Comparison of ENCODE assay signal across 8 cellular contexts in the genomic region with DNA sequence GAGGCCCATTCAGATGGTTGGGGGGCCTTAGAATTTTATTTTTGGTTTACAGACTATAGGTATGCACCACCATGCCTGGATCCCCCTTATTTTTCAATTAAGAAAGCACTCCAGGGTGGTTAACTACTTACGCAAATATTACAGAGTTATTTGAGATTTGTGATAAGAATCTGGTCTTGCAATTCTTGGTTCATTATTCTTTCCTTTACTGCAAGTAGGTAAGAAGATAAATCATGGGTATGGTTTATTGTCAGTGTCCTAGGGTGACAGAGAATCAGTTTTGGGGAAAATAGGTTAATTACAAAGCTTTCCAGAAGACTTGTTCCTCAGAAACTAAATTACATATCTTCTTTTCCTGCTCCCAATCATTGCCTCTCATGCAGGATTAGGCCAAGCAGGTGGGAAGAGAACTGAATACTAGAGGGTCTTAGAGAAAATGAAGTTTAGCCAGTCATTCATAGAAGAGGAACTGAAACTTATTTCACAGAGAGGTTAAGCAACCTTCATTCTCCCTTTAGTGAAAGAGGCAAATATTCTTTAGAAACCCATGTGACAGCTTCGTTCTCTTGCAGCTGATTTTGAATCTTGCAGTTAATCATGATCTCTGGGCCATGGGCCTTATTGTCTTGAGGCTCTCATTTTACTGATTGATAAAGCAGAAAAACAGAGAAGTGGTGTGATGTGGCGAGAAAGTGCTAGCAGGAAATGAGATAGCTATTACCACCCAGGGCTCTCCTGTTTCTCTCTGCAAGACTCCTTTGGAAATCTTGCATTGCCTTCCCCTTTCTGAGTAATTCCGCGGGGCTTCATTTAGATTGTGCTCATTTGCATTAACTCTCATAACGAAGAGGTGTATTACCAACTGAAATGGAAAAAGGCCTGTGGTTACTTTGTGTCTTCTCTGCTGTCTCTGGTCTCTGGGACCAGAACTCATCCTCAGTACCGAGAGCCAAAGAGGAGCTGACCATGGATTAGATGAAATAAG. TPM values are rescaled to one million over a fixed set of nuclear protein-coding genes. Genes with fewer than 3 reads are reported as not detected.
DNase-seq lines count a peak whose midpoint lies in the region; ATAC-seq and TF ChIP-seq lines count a peak whose summit lies in the region.

No MANE protein-coding gene starts in this region.

- TF ChIP-seq CTCF in DOHH2 (IDR thresholded peaks at IDR 0.05; ENCODE audit: low read depth, low read length, poor library complexity, severe bottlenecking) (no peak), adrenal gland (IDR thresholded peaks at IDR 0.05) (no peak)
- no peak for TF ChIP-seq CTCF in activated CD8-positive, alpha-beta T cell treated with anti-CD3 and anti-CD28 coated beads for 36 hours (IDR thresholded peaks at IDR 0.05)

- CTCF ChIA-PET in activated CD8-positive, alpha-beta T cell treated with anti-CD3 and anti-CD28 coated beads for 36 hours (lab: Charles Lee), result interaction anchor here (0.7 to 2.3 kb wide), 7 partner anchors 20 to 228 kb away, joined by 3 to 22 read pairs (median 3); no protein-coding TSS in a partner anchor

- H3K4me1 ChIP-seq in DOHH2 (ENCODE audit: control insufficient read depth, low read length) (peaks cover 75% of the 10 kb centered on the region), adrenal gland (replicated peaks in 1 of 2) (no peaks in the 10 kb centered on the region)

- H3K36me3 ChIP-seq in DOHH2 (ENCODE audit: control insufficient read depth, low read length), result peaks cover 11% of the 10 kb centered on the region; the same call in 1 of the 2 replicates
- no peaks in the 10 kb centered on the region for H3K36me3 ChIP-seq in adrenal gland (replicated peaks in 1 of 2)

- peak overlapping the region; percentile 11 for H3K4me3 Mint-ChIP-seq in activated CD8-positive, alpha-beta T cell treated with anti-CD3 and anti-CD28 coated beads for 36 hours

- H3F3A ChIP-seq in DOHH2 (ENCODE audit: control insufficient read depth, insufficient read depth), result peaks cover 22% of the 10 kb centered on the region

- H3K4me3 ChIP-seq in DOHH2 (ENCODE audit: low read length) (peak overlapping the region; percentile 68), adrenal gland (no peak overlapping the region)

- POLR2A ChIA-PET in activated CD8-positive, alpha-beta T cell treated with anti-CD3 and anti-CD28 coated beads for 36 hours (lab: Charles Lee), result interaction anchor here (0.7 to 1.6 kb wide), 5 partner anchors 10 to 226 kb away, joined by 3 to 4 read pairs (median 3); no protein-coding TSS in a partner anchor

- no peaks in the 10 kb centered on the region for H3K9me3 ChIP-seq in DOHH2 (ENCODE audit: control insufficient read depth, insufficient read depth, low read length)
- H3K9me3 ChIP-seq in adrenal gland (replicated peaks in 1 of 3), result no peaks in the 10 kb centered on the region

- TF ChIP-seq POLR2A in adrenal gland (IDR thresholded peaks at IDR 0.05), result no peak

- H3K27me3 ChIP-seq in DOHH2 (ENCODE audit: control insufficient read depth, low read length) (no peaks in the 10 kb centered on the region), adrenal gland (no peaks in the 10 kb centered on the region)

- H3K4me2 ChIP-seq in DOHH2 (ENCODE audit: low read length), result peak overlapping the region; percentile 73

- intact Hi-C loops in activated CD8-positive, alpha-beta T cell treated with anti-CD3 and anti-CD28 coated beads for 36 hours (cut with micrococcal nuclease), result no loop called here
- intact Hi-C loops in adrenal gland (cut with DNase I), result no loop called here

- no peaks in the 10 kb centered on the region for H3K79me2 ChIP-seq in DOHH2 (ENCODE audit: control insufficient read depth, low read length)

- peak overlapping the region; percentile 87 for H3K27ac ChIP-seq in DOHH2 (ENCODE audit: low read depth, low read length)
- H3K27ac ChIP-seq in adrenal gland, result no peak overlapping the region

- no peaks in the 10 kb centered on the region for H3K9me2 ChIP-seq in DOHH2 (replicated peaks; ENCODE audit: control insufficient read depth, low read length)

- peak; percentile 83 for ATAC-seq in GM19463 (IDR thresholded peaks at IDR 0.05; ENCODE audit: unreplicated experiment)
- ATAC-seq in HG03432 (IDR thresholded peaks at IDR 0.05; ENCODE audit: unreplicated experiment), result peak; percentile 92
- peak; percentile 84 for ATAC-seq in activated CD8-positive, alpha-beta T cell treated with anti-CD3 and anti-CD28 coated beads for 36 hours

- 51 to 71% (median 61%) methylated on average over 7 of the region's 7 CpGs for WGBS in adrenal gland, 4 donors

- no peaks in the 10 kb centered on the region for H4K20me1 ChIP-seq in DOHH2 (ENCODE audit: control insufficient read depth, insufficient read depth, low read depth, low read length)

- DNase-seq in activated CD8-positive, alpha-beta T cell treated with anti-CD3 and anti-CD28 coated beads for 36 hours, result peak; percentile 37
- DNase-seq in adrenal gland (no peak), cerebellar nuclear complex (lab: John Stamatoyannopoulos, UW) (no peak), NCI-H524 (lab: John Stamatoyannopoulos, UW) (no peak), GOT3 (lab: John Stamatoyannopoulos, UW) (no peak)

- H3K27me3 Mint-ChIP-seq in activated CD8-positive, alpha-beta T cell treated with anti-CD3 and anti-CD28 coated beads for 36 hours, result peaks cover 6% of the 10 kb centered on the region

- peak overlapping the region; percentile 80 for H3K27ac Mint-ChIP-seq in activated CD8-positive, alpha-beta T cell treated with anti-CD3 and anti-CD28 coated beads for 36 hours

- H3K4me1 Mint-ChIP-seq in activated CD8-positive, alpha-beta T cell treated with anti-CD3 and anti-CD28 coated beads for 36 hours (ENCODE audit: low read depth), result peaks cover 21% of the 10 kb centered on the region

- H3K9me3 Mint-ChIP-seq in activated CD8-positive, alpha-beta T cell treated with anti-CD3 and anti-CD28 coated beads for 36 hours, result no peaks in the 10 kb centered on the region

- H3K36me3 Mint-ChIP-seq in activated CD8-positive, alpha-beta T cell treated with anti-CD3 and anti-CD28 coated beads for 36 hours (ENCODE audit: low read depth), result no peaks in the 10 kb centered on the region

RNA-seq across cellular contexts. Expression of a gene that starts 44.8 kb away (rescaled TPM):
- 10 to 100 TPM; 59.3 to 61.5 TPM for total RNA-seq in activated CD8-positive, alpha-beta T cell treated with anti-CD3 and anti-CD28 coated beads for 36 hours
- total RNA-seq in adrenal gland, result 10 to 100 TPM in 5 of 8 donors, 1 to 10 TPM in 3; 8.0 to 17.6 (median 11.9) TPM
- polyA plus RNA-seq in adrenal gland, result 10 to 100 TPM in 2 of 3 donors, 1 to 10 TPM in 1; 8.5 to 15.4 (median 10.1) TPM

RNA-seq across cellular contexts. Expression of a gene that starts 46.5 kb away (rescaled TPM):
- total RNA-seq in activated CD8-positive, alpha-beta T cell treated with anti-CD3 and anti-CD28 coated beads for 36 hours, result not detected
- total RNA-seq in adrenal gland, result 1 to 10 TPM in 1 of 8 donors, under 1 TPM in 3, not detected in 4; 0.06 to 2.4 (median 0.77) TPM
- polyA plus RNA-seq in adrenal gland, result under 1 TPM; 0.17 to 0.53 (median 0.32) TPM
